ENCODE assay signal across 16 cellular contexts in genomic region chr3:111786922-111787321, GRCh38.
A peak's percentile ranks its signal among the peaks of the same experiment; 100 is the strongest.
DNase-seq lines count a peak whose midpoint lies in the region; ATAC-seq and TF ChIP-seq lines count a peak whose summit lies in the region.
"Had no signal": no experiment of that assay in that cellular context is flagged by ENCODE, and none has a peak within 500 bp of the region (broad histone marks: within the 10 kb centered on the region; RNA-seq: fewer than 3 reads in every experiment).

No MANE protein-coding gene starts in this region.

- no peak for TF ChIP-seq POLR2A in right lobe of liver (IDR thresholded peaks at IDR 0.05)

- no peak overlapping the region for H3K9ac ChIP-seq in liver (ENCODE audit: low read depth in 1 of 2, low read length in 2 of 2)

- DNase-seq in right lobe of liver (no peak), left ventricle myocardium superior (no peak), tibial artery (no peak)
- DNase-seq in activated CD4-positive, alpha-beta T cell treated with anti-CD3 and anti-CD28 coated beads for 48 hours, result no peak
- DNase-seq: ACHN; BE2C; C1 segment of cervical spinal cord; Caco-2; CD4-positive, CD25-positive, alpha-beta regulatory T cell; CD8-positive, alpha-beta memory T cell; HCEC 1CT had no signal

- H3K36me3 ChIP-seq in liver (ENCODE audit: control insufficient read depth in 4 of 4, insufficient read depth in 3 of 4, low read depth in 1 of 4, low read length in 3 of 4) (no peaks in the 10 kb centered on the region), right lobe of liver (no peaks in the 10 kb centered on the region), tibial artery (no peaks in the 10 kb centered on the region)
- H3K36me3 ChIP-seq: BE2C had no signal

- intact Hi-C loops in right lobe of liver (cut with DNase I) (no loop called here), left ventricle myocardium superior (cut with micrococcal nuclease) (no loop called here), tibial artery (cut with DNase I; ENCODE audit: low total_unique reads) (no loop called here)

- no peak for TF ChIP-seq RAD21 in liver (IDR thresholded peaks at IDR 0.05)

- ATAC-seq in right lobe of liver (no peak), left ventricle myocardium superior (peak; percentile 62), GM21528 (IDR thresholded peaks at IDR 0.05; ENCODE audit: low FRiP score, unreplicated experiment) (no peak), GM18511 (IDR thresholded peaks at IDR 0.05; ENCODE audit: unreplicated experiment) (no peak)
- ATAC-seq: GM23338 had no signal

- H3K4me1 ChIP-seq in liver (ENCODE audit: control insufficient read depth in 4 of 4, insufficient read depth in 4 of 4, low read length in 3 of 4), result peaks cover 2 to 36% (median 9%) of the 10 kb centered on the region in 4 donors
- H3K4me1 ChIP-seq in right lobe of liver, result peaks cover 0 to 31% (median 8%) of the 10 kb centered on the region in 4 donors
- peaks cover 0 to 89% (median 43%) of the 10 kb centered on the region in 4 donors for H3K4me1 ChIP-seq in tibial artery
- H3K4me1 ChIP-seq: BE2C had no signal

- H3K27me3 ChIP-seq in liver (ENCODE audit: control insufficient read depth in 4 of 4, insufficient read depth in 4 of 4, low read length in 3 of 4) (no peaks in the 10 kb centered on the region), right lobe of liver (no peaks in the 10 kb centered on the region), tibial artery (no peaks in the 10 kb centered on the region)
- H3K27me3 ChIP-seq: BE2C had no signal

- TF ChIP-seq CTCF in liver (IDR thresholded peaks at IDR 0.05; ENCODE audit: low read depth, low read length, missing input control) (no peak), right lobe of liver (IDR thresholded peaks at IDR 0.05) (no peak), tibial artery (IDR thresholded peaks at IDR 0.05) (no peak)

- 74% methylated on average over 2 of the region's 2 CpGs for WGBS in liver
- WGBS in right lobe of liver (ENCODE audit: insufficient coverage, low coverage, low lambda C conversion rate, missing lambda C conversion rate), result 91% methylated on average over 2 of the region's 2 CpGs

- H3K27ac ChIP-seq in liver (ENCODE audit: low read depth in 1 of 2, low read length in 2 of 2) (peak overlapping the region; percentile 12 to 35), right lobe of liver (no peak overlapping the region), tibial artery (peak overlapping the region; percentile 67 to 78)
- H3K27ac ChIP-seq: HL-60 had no signal

- H3K4me3 ChIP-seq in liver (ENCODE audit: low read depth in 1 of 3, low read length in 3 of 3), result no peak overlapping the region
- no peak overlapping the region for H3K4me3 ChIP-seq in right lobe of liver
- H3K4me3 ChIP-seq in tibial artery, result no peak overlapping the region
- H3K4me3 ChIP-seq: GM23338 had no signal

- H3K9me3 ChIP-seq in liver (ENCODE audit: control insufficient read depth in 4 of 4, low read length in 3 of 4) (no peaks in the 10 kb centered on the region), right lobe of liver (no peaks in the 10 kb centered on the region), tibial artery (no peaks in the 10 kb centered on the region)
- H3K9me3 ChIP-seq: BE2C, Caco-2 had no signal

TF ChIP-seq in liver, 16 proteins besides CTCF, POLR2A, EP300 and RAD21:
- TF ChIP-seq YY1 (IDR thresholded peaks at IDR 0.05) (no peak), HNF4A (conservative IDR thresholded peaks at IDR 0.05) (no peak), JUND (IDR thresholded peaks at IDR 0.05) (no peak), GABPA (IDR thresholded peaks at IDR 0.05 in 1 of 2, conservative IDR thresholded peaks at IDR 0.05 in 1 of 2) (no peak), EGR1 (IDR thresholded peaks at IDR 0.05; ENCODE audit: low read depth in 2 of 2) (no peak), RXRA (IDR thresholded peaks at IDR 0.05) (no peak), ATF3 (IDR thresholded peaks at IDR 0.05) (no peak), TAF1 (conservative IDR thresholded peaks at IDR 0.05) (no peak), NR2F2 (IDR thresholded peaks at IDR 0.05) (no peak)
- TF ChIP-seq, protein P1, sequence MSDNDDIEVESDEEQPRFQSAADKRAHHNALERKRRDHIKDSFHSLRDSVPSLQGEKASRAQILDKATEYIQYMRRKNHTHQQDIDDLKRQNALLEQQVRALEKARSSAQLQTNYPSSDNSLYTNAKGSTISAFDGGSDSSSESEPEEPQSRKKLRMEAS (IDR thresholded peaks at IDR 0.05), result no peak

Comparison
In these comparisons a context has a peak if more than half of its experiments do, and no peak if none do; other contexts are left out.
1. H3K27ac ChIP-seq: peak in liver (2 of 2) and tibial artery (2 of 2); none in right lobe of liver (0 of 3).